Comparison of ENCODE assay signal across 1 cellular context in the genomic region with DNA sequence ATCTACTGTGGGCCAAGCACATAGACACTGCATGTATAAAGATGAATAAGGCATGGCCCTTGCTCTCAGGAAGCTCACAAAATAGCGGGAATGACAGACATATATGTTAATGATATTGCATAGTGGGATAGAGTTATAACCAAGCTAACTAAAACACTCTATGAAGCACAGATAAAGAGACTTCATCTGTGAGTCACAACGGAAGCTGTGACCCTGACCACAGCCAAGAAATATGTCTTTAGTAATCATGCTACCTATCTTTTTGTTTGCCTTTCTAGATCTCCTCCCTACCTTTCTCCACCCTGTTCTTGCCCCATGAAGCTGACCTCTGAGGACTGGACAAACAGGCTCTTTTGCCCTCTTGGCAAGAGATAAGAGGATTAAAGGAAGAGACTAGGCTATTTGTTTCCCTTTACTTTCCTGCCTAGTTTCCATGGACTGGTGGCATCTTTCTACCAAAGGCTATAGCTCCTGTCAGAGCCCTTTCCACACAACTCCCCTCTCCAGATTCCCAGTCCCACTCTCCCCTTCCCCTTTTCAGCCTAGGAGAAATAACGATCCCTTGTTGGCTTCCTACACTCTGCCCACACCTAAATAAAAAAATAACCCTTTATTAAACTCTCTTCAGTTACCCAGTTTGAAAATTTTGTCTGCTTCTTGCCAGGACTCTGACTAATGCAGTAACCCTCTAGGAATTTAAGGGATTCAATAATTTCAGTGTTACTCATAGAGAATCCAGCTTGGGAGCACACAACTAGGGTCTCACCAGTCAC.
TF ChIP-seq lines count a peak whose summit lies in the region.

No MANE protein-coding gene starts in this region.

TF ChIP-seq in K562, 482 proteins besides CTCF, POLR2A, EP300 and RAD21 (continued from another document):
- no peak for TF ChIP-seq JUND (IDR thresholded peaks at IDR 0.05; ENCODE audit: borderline replicate concordance, low read depth, low read length)
- 0 out of 3 replicates have a peak, but pooled peaks have one; percentile 11 for TF ChIP-seq JUND (tag; IDR thresholded peaks at IDR 0.05; ENCODE audit: borderline replicate concordance, low read depth, low read length)
- TF ChIP-seq ZNF764 (CRISPR knock-in tag; IDR thresholded peaks at IDR 0.05; ENCODE audit: low read depth) = no peak
- no peak for TF ChIP-seq SRSF7 (optimal IDR thresholded peaks at IDR 0.05; ENCODE audit: low read depth, low read length)
- no peak for TF ChIP-seq FIP1L1 (IDR thresholded peaks at IDR 0.05; ENCODE audit: low read depth, low read length, poor library complexity, severe bottlenecking)
